In the genomic region with DNA sequence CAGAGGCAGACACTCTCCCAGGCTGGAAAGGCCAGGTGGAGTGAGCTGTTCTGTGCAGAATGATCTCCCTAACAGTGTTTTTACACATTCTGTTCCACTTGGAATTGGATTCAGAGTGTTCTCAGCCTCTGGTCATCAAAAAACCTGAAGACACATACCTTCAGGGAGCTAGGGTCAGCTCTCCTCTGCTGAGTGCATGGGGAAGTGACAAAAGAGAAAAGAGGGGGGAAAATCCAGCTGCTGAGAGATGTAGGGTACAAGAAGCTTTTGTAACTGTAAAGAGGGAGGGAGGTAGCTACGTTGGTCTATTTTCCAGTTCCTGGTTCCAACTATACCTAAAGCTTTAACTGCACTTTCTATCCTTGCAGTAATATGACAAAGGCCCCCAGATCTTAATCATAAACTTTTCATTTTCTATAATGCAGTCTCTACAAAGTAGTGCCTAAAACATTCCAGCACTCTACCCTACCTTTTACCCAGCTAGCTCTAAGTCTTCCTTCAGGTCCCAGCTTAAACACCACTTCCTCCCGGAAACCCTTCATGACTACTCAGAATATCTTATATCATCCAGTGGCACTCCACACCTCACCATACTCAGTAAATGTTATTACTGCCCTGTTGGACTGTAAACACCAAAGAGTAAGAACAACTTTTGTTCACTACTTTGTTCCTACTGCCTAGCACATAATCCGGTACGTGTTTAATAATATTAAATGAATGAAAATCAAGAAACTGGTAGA, we compare ENCODE assay signal across 12 cellular contexts. TPM values are rescaled to one million over a fixed set of nuclear protein-coding genes. Genes with fewer than 3 reads are reported as not detected.
DNase-seq lines count a peak whose midpoint lies in the region; ATAC-seq, FAIRE-seq and TF ChIP-seq lines count a peak whose summit lies in the region.
"Had no signal": no experiment of that assay in that cellular context is flagged by ENCODE, and none has a peak within 500 bp of the region (broad histone marks: within the 10 kb centered on the region; RNA-seq: fewer than 3 reads in every experiment).

No MANE protein-coding gene starts in this region.

- H3K27ac Mint-ChIP-seq in immature natural killer cell, result peak overlapping the region; percentile 16 to 87 (median 69)

- peaks cover 100% of the 10 kb centered on the region for H3K79me2 ChIP-seq in OCI-LY1 (ENCODE audit: insufficient read depth, low read length)

- H3K4me1 ChIP-seq in OCI-LY1 (ENCODE audit: insufficient read depth, low read length, severe bottlenecking) (peaks cover 80% of the 10 kb centered on the region), small intestine (ENCODE audit: control insufficient read depth in 2 of 2, insufficient read depth in 1 of 2, low read depth in 1 of 2, low read length in 1 of 2) (peaks cover 12 to 25% of the 10 kb centered on the region in 2 donors)

- no peaks in the 10 kb centered on the region for H4K20me1 ChIP-seq in OCI-LY1 (ENCODE audit: insufficient read depth, low read length)

- H3K4me3 ChIP-seq in OCI-LY1 (ENCODE audit: low read depth, low read length, poor library complexity, severe bottlenecking) (peak overlapping the region; percentile 2), small intestine (ENCODE audit: low read depth in 1 of 2, low read length in 2 of 2) (no peak overlapping the region)

- H3K9me3 ChIP-seq in OCI-LY1 (ENCODE audit: low read length) (no peaks in the 10 kb centered on the region), small intestine (ENCODE audit: control insufficient read depth, low read depth) (no peaks in the 10 kb centered on the region)

- no peaks in the 10 kb centered on the region for H3K9me3 Mint-ChIP-seq in immature natural killer cell

- no peak for FAIRE-seq in small intestine (lab: Jason Lieb, UNC)

- H3K36me3 ChIP-seq in OCI-LY1 (ENCODE audit: insufficient read depth, low read length), result peaks cover 11% of the 10 kb centered on the region; the same call in 1 of the 2 replicates
- no peaks in the 10 kb centered on the region for H3K36me3 ChIP-seq in small intestine (ENCODE audit: control insufficient read depth in 2 of 2, insufficient read depth in 2 of 2, low read length in 2 of 2)

- H3K4me2 ChIP-seq in OCI-LY1 (ENCODE audit: low read length), result peak overlapping the region; percentile 49

- H3K4me3 Mint-ChIP-seq in immature natural killer cell, result peak overlapping the region; percentile 43 to 78 (median 64)

- no peaks in the 10 kb centered on the region for H3F3A ChIP-seq in OCI-LY1 (ENCODE audit: insufficient read depth, low read length)

- H3K27me3 ChIP-seq in OCI-LY1 (ENCODE audit: insufficient read depth, low read length) (no peaks in the 10 kb centered on the region), small intestine (ENCODE audit: control insufficient read depth in 2 of 2, insufficient read depth in 2 of 2, low read length in 2 of 2) (no peaks in the 10 kb centered on the region)

- no peaks in the 10 kb centered on the region for H3K9me2 ChIP-seq in OCI-LY1 (ENCODE audit: low read depth, low read length)

- TF ChIP-seq CTCF in OCI-LY1 (IDR thresholded peaks at IDR 0.05; ENCODE audit: low read length), result no peak

- H3K27me3 Mint-ChIP-seq in immature natural killer cell (ENCODE audit: low read depth in 3 of 3), result peaks cover 0 to 1% (median 0%) of the 10 kb centered on the region in 3 donors

- peak; percentile 2 for DNase-seq in DMS53 (lab: John Stamatoyannopoulos, UW)
- no peak for DNase-seq in DMS53 treated with DMSO at 0.1 percent for 48 hours (lab: John Stamatoyannopoulos, UW; ENCODE audit: unreplicated experiment)
- peak in 1 of 3 donors; percentile 14 for DNase-seq in immature natural killer cell
- peak; percentile 23 for DNase-seq in small intestine
- DNase-seq in NOMO-1 treated with DMSO at 0.1 percent for 48 hours (lab: John Stamatoyannopoulos, UW; ENCODE audit: unreplicated experiment), result no peak
- DNase-seq: stimulated activated CD4-positive, alpha-beta T cell treated with anti-CD3 and anti-CD28 coated beads, Interleukin-15, amount 100 ng/mL, for 24 hours; T1000 had no signal

- H3K9ac ChIP-seq in OCI-LY1 (ENCODE audit: low read length), result peak overlapping the region; percentile 23; the same call in 1 of the 2 replicates

- no peak overlapping the region for H2AFZ ChIP-seq in OCI-LY1 (ENCODE audit: low read length)

- ATAC-seq in HG03097 (IDR thresholded peaks at IDR 0.05; ENCODE audit: low FRiP score, unreplicated experiment) (no peak), GM21367 (IDR thresholded peaks at IDR 0.05; ENCODE audit: unreplicated experiment) (no peak)
- ATAC-seq: Panc1 had no signal

- 67 to 72% (median 71%) methylated on average over 4 of the region's 4 CpGs for WGBS in small intestine, 3 donors

- peaks cover 93 to 100% of the 10 kb centered on the region in 2 donors for H3K4me1 Mint-ChIP-seq in immature natural killer cell

- H3K36me3 Mint-ChIP-seq in immature natural killer cell, result no peaks in the 10 kb centered on the region

- H3K27ac ChIP-seq in OCI-LY1 (ENCODE audit: low read depth, low read length, poor library complexity, severe bottlenecking), result peak overlapping the region; percentile 70
- peak overlapping the region in 1 of 2 donors; percentile 45 for H3K27ac ChIP-seq in small intestine (ENCODE audit: low read depth in 1 of 2, low read length in 1 of 2)
- H3K27ac ChIP-seq: 22Rv1 had no signal

RNA-seq across cellular contexts. Expression of gene MAPK1, which starts 9.2 kb away (rescaled TPM):
- polyA plus RNA-seq in immature natural killer cell (100 to 1,000 TPM; 151 to 168 (median 162) TPM), small intestine (10 to 100 TPM; 10.3 to 17.0 (median 11.4) TPM)

Comparison
In these comparisons a context has a peak if more than half of its experiments do, and no peak if none do; other contexts are left out.
1. DNase-seq: peak in DMS53 (single experiment) and small intestine (single experiment); none in DMS53 treated with DMSO at 0.1 percent for 48 hours (single experiment) and NOMO-1 treated with DMSO at 0.1 percent for 48 hours (single experiment).
2. RNA of gene MAPK1, which starts 9.2 kb away (polyA plus RNA-seq): 151 to 168 TPM in immature natural killer cell; 10.3 to 17.0 TPM in small intestine; every median in the first group is over 4 times any median in the second.